Comparison of ENCODE assay signal across 7 cellular contexts in the genomic region with DNA sequence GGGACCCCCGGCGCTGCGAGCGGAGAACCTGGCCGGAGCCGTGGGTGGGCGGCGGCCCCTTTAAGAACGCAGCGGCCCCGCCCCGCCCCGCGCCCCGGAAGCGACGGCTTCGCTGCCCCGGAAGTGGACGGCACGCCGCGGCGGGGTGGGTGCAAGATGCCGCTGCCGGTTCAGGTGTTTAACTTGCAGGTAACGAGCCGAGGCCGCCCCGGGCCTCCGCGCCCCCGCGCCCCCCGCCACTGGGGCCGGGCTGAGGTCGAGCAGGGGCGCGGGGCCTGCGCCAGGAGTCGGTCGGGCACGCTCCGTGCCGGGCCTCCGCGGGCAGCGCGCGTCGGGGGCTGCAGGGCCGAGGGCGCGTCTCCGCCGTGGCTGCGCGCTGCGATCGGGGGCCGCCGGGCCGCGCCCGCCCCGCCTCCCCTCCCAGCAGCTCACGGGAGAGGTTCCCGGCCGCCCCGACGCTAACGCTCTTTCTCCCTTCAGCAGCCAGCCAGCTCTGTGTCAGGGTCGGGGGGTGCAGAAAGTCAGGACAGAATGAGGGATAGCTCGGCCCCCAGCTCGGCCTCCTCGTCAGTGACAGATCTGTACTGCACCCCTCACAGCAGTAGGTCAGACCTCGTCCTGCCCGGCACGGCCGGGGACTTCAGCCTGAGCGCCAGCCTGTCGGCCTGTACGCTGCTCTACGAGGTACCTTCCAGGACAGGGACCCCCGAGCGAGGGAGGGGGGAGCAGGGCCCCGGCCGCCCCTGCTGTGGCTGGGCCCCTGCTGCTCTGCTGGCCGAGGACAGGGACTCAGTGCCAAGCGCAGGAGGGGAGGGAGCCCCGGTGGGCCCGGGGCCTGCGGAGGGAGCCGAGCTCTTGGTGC. TPM values are rescaled to one million over a fixed set of nuclear protein-coding genes. Genes with fewer than 3 reads are reported as not detected.
A peak's percentile ranks its signal among the peaks of the same experiment; 100 is the strongest.
DNase-seq lines count a peak whose midpoint lies in the region; ATAC-seq, FAIRE-seq and TF ChIP-seq lines count a peak whose summit lies in the region.

GPS1 (plus strand) TSS at position 123 of the 862 bp plus-strand sequence; CDS start at position 157, 34 bp downstream.
RFNG (minus strand) TSS at position 36 of the 862 bp plus-strand sequence. CDS start 45 bp downstream, outside the sequence.

- peaks cover 0 to 66% (median 0%) of the 10 kb centered on the region in 3 donors for H3K36me3 ChIP-seq in Peyer's patch

- H3K27ac ChIP-seq in Peyer's patch = peak within 1 kb of the TSS; percentile 61 to 72 (median 70)

- DNase-seq in GM18507 (ENCODE audit: extremely low spot score, insufficient read length, low read depth) = peak; percentile 87
- DNase-seq in Peyer's patch = peak; percentile 79 to 90 (median 90)
- DNase-seq in activated T-helper 1 cell treated with anti-CD3 and anti-CD28 coated beads, Interleukin-12 subunit alpha, Interleukin-12 subunit beta, Interleukin-2, Interleukin-4 antibody, amounts not matched to agents 30 ng/mL and 10 ng/mL and 1 ng/mL, durations not matched to agents 14 hours and 24 hours and 36 hours (ENCODE audit: low spot score) = peak; percentile 74
- DNase-seq in fibroblast of mammary gland (ENCODE audit: low read depth) = no peak
- peak; percentile 85 for DNase-seq in natural killer cell treated with Interleukin-12 subunit alpha and Interleukin-12 subunit beta and Interleukin-15 and Interleukin-18, amount 100 ng/mL, for 72 hours (ENCODE audit: low spot score)
- DNase-seq in stimulated activated naive CD4-positive, alpha-beta T cell (lab: John Stamatoyannopoulos, UW) = peak; percentile 57 to 78 (median 69)

- TF ChIP-seq CTCF in Peyer's patch (IDR thresholded peaks at IDR 0.05) (no peak), fibroblast of mammary gland (conservative IDR thresholded peaks at IDR 0.05; ENCODE audit: control insufficient read depth, insufficient read depth, low read depth, low read length) (no peak)

- FAIRE-seq in GM18507 (lab: Jason Lieb, UNC) = peak; percentile 59

- peak within 1 kb of the TSS; percentile 91 for H3K4me3 Mint-ChIP-seq in activated T-helper 1 cell treated with anti-CD3 and anti-CD28 coated beads, Interleukin-12 subunit alpha, Interleukin-12 subunit beta, Interleukin-2, Interleukin-4 antibody, amounts not matched to agents 30 ng/mL and 10 ng/mL and 1 ng/mL, durations not matched to agents 14 hours and 24 hours and 36 hours
- H3K4me3 Mint-ChIP-seq in natural killer cell treated with Interleukin-12 subunit alpha and Interleukin-12 subunit beta and Interleukin-15 and Interleukin-18, amount 100 ng/mL, for 72 hours = peak within 1 kb of the TSS; percentile 81

- no peaks in the 10 kb centered on the region for H3K27me3 Mint-ChIP-seq in activated T-helper 1 cell treated with anti-CD3 and anti-CD28 coated beads, Interleukin-12 subunit alpha, Interleukin-12 subunit beta, Interleukin-2, Interleukin-4 antibody, amounts not matched to agents 30 ng/mL and 10 ng/mL and 1 ng/mL, durations not matched to agents 14 hours and 24 hours and 36 hours (ENCODE audit: insufficient read depth)
- H3K27me3 Mint-ChIP-seq in natural killer cell treated with Interleukin-12 subunit alpha and Interleukin-12 subunit beta and Interleukin-15 and Interleukin-18, amount 100 ng/mL, for 72 hours = no peaks in the 10 kb centered on the region

- peak; percentile 65 for ATAC-seq in HG03521 (IDR thresholded peaks at IDR 0.05; ENCODE audit: unreplicated experiment)
- ATAC-seq in natural killer cell treated with Interleukin-12 subunit alpha and Interleukin-12 subunit beta and Interleukin-15 and Interleukin-18, amount 100 ng/mL, for 72 hours = peak; percentile 85 to 89

- H3K9me3 Mint-ChIP-seq in activated T-helper 1 cell treated with anti-CD3 and anti-CD28 coated beads, Interleukin-12 subunit alpha, Interleukin-12 subunit beta, Interleukin-2, Interleukin-4 antibody, amounts not matched to agents 30 ng/mL and 10 ng/mL and 1 ng/mL, durations not matched to agents 14 hours and 24 hours and 36 hours = no peaks in the 10 kb centered on the region
- no peaks in the 10 kb centered on the region for H3K9me3 Mint-ChIP-seq in natural killer cell treated with Interleukin-12 subunit alpha and Interleukin-12 subunit beta and Interleukin-15 and Interleukin-18, amount 100 ng/mL, for 72 hours

- H3K27ac Mint-ChIP-seq in activated T-helper 1 cell treated with anti-CD3 and anti-CD28 coated beads, Interleukin-12 subunit alpha, Interleukin-12 subunit beta, Interleukin-2, Interleukin-4 antibody, amounts not matched to agents 30 ng/mL and 10 ng/mL and 1 ng/mL, durations not matched to agents 14 hours and 24 hours and 36 hours = peak within 1 kb of the TSS; percentile 89
- peak within 1 kb of the TSS; percentile 33 to 82 for H3K27ac Mint-ChIP-seq in natural killer cell treated with Interleukin-12 subunit alpha and Interleukin-12 subunit beta and Interleukin-15 and Interleukin-18, amount 100 ng/mL, for 72 hours

- H3K4me1 Mint-ChIP-seq in activated T-helper 1 cell treated with anti-CD3 and anti-CD28 coated beads, Interleukin-12 subunit alpha, Interleukin-12 subunit beta, Interleukin-2, Interleukin-4 antibody, amounts not matched to agents 30 ng/mL and 10 ng/mL and 1 ng/mL, durations not matched to agents 14 hours and 24 hours and 36 hours (ENCODE audit: low read depth) = peaks cover 14% of the 10 kb centered on the region
- H3K4me1 Mint-ChIP-seq in natural killer cell treated with Interleukin-12 subunit alpha and Interleukin-12 subunit beta and Interleukin-15 and Interleukin-18, amount 100 ng/mL, for 72 hours (ENCODE audit: low read depth in 2 of 2) = peaks cover 3 to 9% of the 10 kb centered on the region in 2 donors

- peak within 1 kb of the TSS; percentile 75 to 98 (median 95) for H3K4me3 ChIP-seq in Peyer's patch
- H3K4me3 ChIP-seq in fibroblast of mammary gland (ENCODE audit: control insufficient read depth, low read depth, low read length) = peak within 1 kb of the TSS; percentile 70

- no peaks in the 10 kb centered on the region for H3K9me3 ChIP-seq in Peyer's patch

- peaks cover 0 to 31% (median 23%) of the 10 kb centered on the region in 4 donors for H3K4me1 ChIP-seq in Peyer's patch

- TF ChIP-seq POLR2A in Peyer's patch (IDR thresholded peaks at IDR 0.05) = no peak

- H3K27me3 ChIP-seq in Peyer's patch = no peaks in the 10 kb centered on the region

- peaks cover 9% of the 10 kb centered on the region for H3K36me3 Mint-ChIP-seq in activated T-helper 1 cell treated with anti-CD3 and anti-CD28 coated beads, Interleukin-12 subunit alpha, Interleukin-12 subunit beta, Interleukin-2, Interleukin-4 antibody, amounts not matched to agents 30 ng/mL and 10 ng/mL and 1 ng/mL, durations not matched to agents 14 hours and 24 hours and 36 hours (ENCODE audit: low read depth)
- no peaks in the 10 kb centered on the region for H3K36me3 Mint-ChIP-seq in natural killer cell treated with Interleukin-12 subunit alpha and Interleukin-12 subunit beta and Interleukin-15 and Interleukin-18, amount 100 ng/mL, for 72 hours

- intact Hi-C loops in activated T-helper 1 cell treated with anti-CD3 and anti-CD28 coated beads, Interleukin-12 subunit alpha, Interleukin-12 subunit beta, Interleukin-2, Interleukin-4 antibody, amounts not matched to agents 30 ng/mL and 10 ng/mL and 1 ng/mL, durations not matched to agents 14 hours and 24 hours and 36 hours (cut with micrococcal nuclease) = loop anchor here (1.0 to 5.0 kb wide), 3 partner anchors 14 to 45 kb away; partner anchors contain the start of genes DCXR and FASN

RNA-seq across cellular contexts. Expression of gene GPS1, which starts in this region (rescaled TPM):
- total RNA-seq in Peyer's patch = 100 to 1,000 TPM in 1 of 4 donors, 10 to 100 TPM in 3; 69.2 to 138 (median 88.5) TPM
- 112 and 124 TPM in 2 replicates for total RNA-seq in activated T-helper 1 cell treated with anti-CD3 and anti-CD28 coated beads, Interleukin-12 subunit alpha, Interleukin-12 subunit beta, Interleukin-2, Interleukin-4 antibody, amounts not matched to agents 30 ng/mL and 10 ng/mL and 1 ng/mL, durations not matched to agents 14 hours and 24 hours and 36 hours
- total RNA-seq in natural killer cell treated with Interleukin-12 subunit alpha and Interleukin-12 subunit beta and Interleukin-15 and Interleukin-18, amount 100 ng/mL, for 72 hours = 100 to 1,000 TPM; 112 to 114 TPM

RNA-seq across cellular contexts. Expression of gene RFNG, which starts in this region (rescaled TPM):
- 10 to 100 TPM; 42.9 to 65.7 (median 50.2) TPM for total RNA-seq in Peyer's patch
- total RNA-seq in activated T-helper 1 cell treated with anti-CD3 and anti-CD28 coated beads, Interleukin-12 subunit alpha, Interleukin-12 subunit beta, Interleukin-2, Interleukin-4 antibody, amounts not matched to agents 30 ng/mL and 10 ng/mL and 1 ng/mL, durations not matched to agents 14 hours and 24 hours and 36 hours = 24.1 and 26.8 TPM in 2 replicates
- total RNA-seq in natural killer cell treated with Interleukin-12 subunit alpha and Interleukin-12 subunit beta and Interleukin-15 and Interleukin-18, amount 100 ng/mL, for 72 hours = 10 to 100 TPM; 18.2 to 23.1 TPM
